Comparison of ENCODE assay signal across 8 cellular contexts in the genomic region with DNA sequence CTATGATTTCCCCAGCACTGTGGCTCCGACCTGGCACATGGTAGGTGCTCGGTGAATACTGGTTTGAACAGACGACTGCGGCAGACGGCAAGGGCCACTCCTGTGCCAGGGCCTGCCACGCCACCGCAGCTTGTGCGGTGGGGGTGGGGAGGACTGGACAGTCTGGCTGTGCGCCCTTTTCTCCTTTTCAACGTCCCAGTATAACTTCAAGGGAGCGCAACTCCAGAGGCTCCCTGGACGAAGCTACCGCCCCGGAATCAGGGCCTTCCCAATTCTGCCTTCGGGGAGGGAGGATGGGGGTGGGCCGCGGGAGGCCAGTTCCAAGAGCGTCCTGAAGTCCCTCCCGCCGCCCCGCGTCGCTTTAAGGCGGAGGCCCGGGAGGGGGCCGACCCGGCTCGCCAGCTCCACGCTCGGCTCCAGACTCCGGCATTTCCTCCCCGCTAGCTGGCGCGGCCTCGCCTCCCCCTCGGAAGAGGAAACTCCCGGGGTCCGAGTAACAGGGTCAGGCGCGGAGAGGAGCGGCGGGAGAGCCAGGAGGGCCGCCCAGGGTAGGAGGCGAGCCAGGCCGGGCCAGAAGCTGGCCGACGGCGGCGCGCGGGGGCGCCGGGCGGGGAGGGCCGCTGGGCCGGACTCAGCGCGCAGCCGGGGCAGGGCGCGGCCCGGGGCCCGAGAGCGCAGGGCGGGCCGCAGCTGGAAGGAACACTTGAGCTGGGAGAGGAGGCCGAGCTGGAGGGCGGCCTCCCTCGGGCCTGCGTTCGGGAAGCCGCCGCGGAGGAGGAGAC. TPM values are rescaled to one million over a fixed set of nuclear protein-coding genes. Genes with fewer than 3 reads are reported as not detected.
DNase-seq lines count a peak whose midpoint lies in the region; ATAC-seq lines count a peak whose summit lies in the region.

A gene (plus strand): TSS at position 388 of the 782 bp plus-strand sequence. CDS start 498 bp downstream, outside the sequence.

- H3K4me1 Mint-ChIP-seq in stimulated activated naive B cell treated with anti-CD40 and anti-IgM and Interleukin-4, amounts not matched to agents 10 μg/mL and 1 μg/mL and 100 μg/mL, for 72 hours: peaks cover 25 to 56% of the 10 kb centered on the region in 2 donors

- H3K9me3 Mint-ChIP-seq in stimulated activated naive B cell treated with anti-CD40 and anti-IgM and Interleukin-4, amounts not matched to agents 10 μg/mL and 1 μg/mL and 100 μg/mL, for 72 hours: no peaks in the 10 kb centered on the region

- H3K36me3 Mint-ChIP-seq in stimulated activated naive B cell treated with anti-CD40 and anti-IgM and Interleukin-4, amounts not matched to agents 10 μg/mL and 1 μg/mL and 100 μg/mL, for 72 hours: peaks cover 6 to 11% of the 10 kb centered on the region in 2 donors

- in situ Hi-C loops in HAP-1 (cut with MboI; ENCODE audit: low sequenced_read_pairs): no loop called here

- H3K4me3 ChIP-seq in HAP-1 (peak within 1 kb of the TSS; percentile 53), SJSA1 (peak within 1 kb of the TSS; percentile 77)

- intact Hi-C loops in left colon (cut with DNase I, micrococcal nuclease): no loop called here

- H3K27ac ChIP-seq in SJSA1: peak within 1 kb of the TSS; percentile 78

- H3K27ac Mint-ChIP-seq in stimulated activated naive B cell treated with anti-CD40 and anti-IgM and Interleukin-4, amounts not matched to agents 10 μg/mL and 1 μg/mL and 100 μg/mL, for 72 hours: peak within 1 kb of the TSS; percentile 90

- H3K27me3 Mint-ChIP-seq in stimulated activated naive B cell treated with anti-CD40 and anti-IgM and Interleukin-4, amounts not matched to agents 10 μg/mL and 1 μg/mL and 100 μg/mL, for 72 hours: peaks cover 5 to 12% of the 10 kb centered on the region in 2 donors

- H3K9me3 ChIP-seq in HAP-1 (no peaks in the 10 kb centered on the region), SJSA1 (replicated peaks) (peaks cover 3% of the 10 kb centered on the region; the same call in 1 of the 2 replicates)

- peak; percentile 81 for DNase-seq in ELF-1 (ENCODE audit: low read depth, low spot score)
- peak; percentile 77 to 85 for DNase-seq in HAP-1 (ENCODE audit: low spot score in 2 of 2)
- peak; percentile 92 to 93 for DNase-seq in SJSA1 (ENCODE audit: low read depth in 1 of 2, low spot score in 2 of 2)
- peak; percentile 88 for DNase-seq in dermis blood vessel endothelial cell
- DNase-seq in left colon: peak; percentile 86
- DNase-seq in stimulated activated naive B cell treated with anti-CD40 and anti-IgM and Interleukin-4, amounts not matched to agents 10 μg/mL and 1 μg/mL and 100 μg/mL, for 72 hours: peak; percentile 34
- DNase-seq in effector CD8-positive, alpha-beta T cell (lab: John Stamatoyannopoulos, UW): no peak

- H3K4me3 Mint-ChIP-seq in stimulated activated naive B cell treated with anti-CD40 and anti-IgM and Interleukin-4, amounts not matched to agents 10 μg/mL and 1 μg/mL and 100 μg/mL, for 72 hours: peak within 1 kb of the TSS; percentile 83 to 89

- no peaks in the 10 kb centered on the region for H3K27me3 ChIP-seq in HAP-1 (ENCODE audit: low read depth)
- no peaks in the 10 kb centered on the region for H3K27me3 ChIP-seq in SJSA1 (replicated peaks)

- peaks cover 5% of the 10 kb centered on the region; the same call in 1 of the 2 replicates for H3K36me3 ChIP-seq in HAP-1 (replicated peaks)
- peaks cover 44% of the 10 kb centered on the region for H3K36me3 ChIP-seq in SJSA1

- H3K4me1 ChIP-seq in HAP-1: peaks cover 10% of the 10 kb centered on the region
- H3K4me1 ChIP-seq in SJSA1 (replicated peaks): peaks cover 50% of the 10 kb centered on the region

- ATAC-seq in left colon (peak; percentile 79), HG03520 (IDR thresholded peaks at IDR 0.05; ENCODE audit: unreplicated experiment) (no peak)
- ATAC-seq in stimulated activated naive B cell treated with anti-CD40 and anti-IgM and Interleukin-4, amounts not matched to agents 10 μg/mL and 1 μg/mL and 100 μg/mL, for 72 hours (replicated peaks): peak; percentile 38 to 47

RNA-seq across cellular contexts. Expression of the gene that starts here (rescaled TPM):
- total RNA-seq in SJSA1 (2014; rRNA removed; shearing (Covaris generic)): 30.5 and 34.0 TPM in 2 replicates
- total RNA-seq in dermis blood vessel endothelial cell (40.2 and 51.3 TPM in 2 replicates), left colon (10 to 100 TPM; 40.4 to 42.7 TPM)
